15 cellular contexts compared by ENCODE assay signal in the genomic region with DNA sequence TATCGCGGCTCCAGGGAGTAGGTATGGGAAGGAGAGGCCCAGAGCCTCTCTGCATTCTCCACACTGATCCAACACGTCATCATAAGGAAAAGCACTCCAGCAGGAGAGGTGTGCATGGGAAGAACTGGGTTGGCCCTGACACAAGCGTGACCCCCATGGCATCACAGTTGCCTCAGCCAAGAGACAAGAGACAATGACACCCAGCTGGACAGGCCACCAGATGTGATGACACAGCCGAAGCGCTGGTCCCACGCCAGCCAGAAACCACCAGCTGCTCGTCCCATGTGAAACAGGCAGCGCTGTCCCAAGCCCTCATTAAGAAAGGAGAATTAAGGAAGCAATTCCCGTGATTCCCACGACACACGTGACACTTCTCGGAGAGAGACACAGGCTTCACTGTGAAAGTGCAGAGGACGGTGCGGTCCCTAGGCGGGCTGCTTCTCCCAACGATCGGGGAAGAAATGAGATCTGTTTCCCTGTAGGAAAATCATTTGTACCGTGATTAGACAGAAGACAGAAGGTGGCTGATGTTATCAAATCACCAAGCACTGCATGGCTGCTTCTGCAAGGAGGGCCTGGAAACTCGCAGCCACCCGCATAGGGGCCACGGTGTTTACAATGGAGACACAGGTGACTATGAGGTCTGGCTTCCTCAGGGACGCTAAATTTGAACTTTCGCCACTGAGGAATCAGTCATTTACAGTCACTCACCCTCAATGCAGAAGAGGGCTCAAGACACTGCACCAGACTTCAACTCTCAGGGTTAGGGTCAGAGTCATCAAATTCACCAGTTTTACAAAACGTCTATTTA.
DNase-seq lines count a peak whose midpoint lies in the region; ATAC-seq and TF ChIP-seq lines count a peak whose summit lies in the region.
"Had no signal": no experiment of that assay in that cellular context is flagged by ENCODE, and none has a peak within 500 bp of the region (broad histone marks: within the 10 kb centered on the region; RNA-seq: fewer than 3 reads in every experiment).

No MANE protein-coding gene starts in this region.

- no peak for TF ChIP-seq CTCF in SK-N-SH (IDR thresholded peaks at IDR 0.05)
- TF ChIP-seq CTCF in fibroblast of lung (conservative IDR thresholded peaks at IDR 0.05 in 1 of 2, IDR thresholded peaks at IDR 0.05 in 1 of 2; ENCODE audit: low read depth in 1 of 2, low read length in 2 of 2): no peak
- no peak for TF ChIP-seq CTCF in thyroid gland (IDR thresholded peaks at IDR 0.05)

- no peak for ATAC-seq in SK-N-SH treated with all-trans-retinoic acid at 6 μM for 48 hours
- no peak for ATAC-seq in HG02610 (IDR thresholded peaks at IDR 0.05; ENCODE audit: unreplicated experiment)
- ATAC-seq: effector memory CD8-positive, alpha-beta T cell; GM12878; HCT116 had no signal

- no peaks in the 10 kb centered on the region for H3K9me3 Mint-ChIP-seq in activated CD4-positive, alpha-beta memory T cell treated with anti-CD3 and anti-CD28 coated beads, Interleukin-2, amount 10 ng/mL, durations not matched to agents 7 days and 5 days
- H3K9me3 Mint-ChIP-seq: effector memory CD8-positive, alpha-beta T cell had no signal

- H3K9me3 ChIP-seq in SK-N-SH (no peaks in the 10 kb centered on the region), fibroblast of lung (ENCODE audit: control insufficient read depth, insufficient read depth, low read depth, low read length) (no peaks in the 10 kb centered on the region), thyroid gland (no peaks in the 10 kb centered on the region)

- no peak for TF ChIP-seq RAD21 in SK-N-SH (IDR thresholded peaks at IDR 0.05; ENCODE audit: low read length)

- H3K27me3 ChIP-seq in SK-N-SH (ENCODE audit: insufficient read depth) (no peaks in the 10 kb centered on the region), fibroblast of lung (ENCODE audit: control insufficient read depth, insufficient read depth, low read length) (no peaks in the 10 kb centered on the region), thyroid gland (no peaks in the 10 kb centered on the region)

- H3F3A ChIP-seq in SK-N-SH (replicated peaks; ENCODE audit: insufficient read depth): peaks cover 13% of the 10 kb centered on the region

- CTCF ChIA-PET in SK-N-SH (lab: Yijun Ruan, JAX): interaction anchor here (1.1 kb wide), 1 partner anchor 11 kb away, joined by 3 read pairs; no protein-coding TSS in a partner anchor
- CTCF ChIA-PET in activated CD4-positive, alpha-beta memory T cell treated with anti-CD3 and anti-CD28 coated beads, Interleukin-2, amount 10 ng/mL, durations not matched to agents 7 days and 5 days (lab: Charles Lee): no interaction called here

- DNase-seq in SK-N-SH (peak; percentile 56), fibroblast of lung (ENCODE audit: low read depth in 2 of 2) (peak; percentile 41 to 42), nucleus accumbens (lab: John Stamatoyannopoulos, UW) (peak in 53 of 56 donors; percentile 49 to 95 (median 84)), thyroid gland (peak in 1 of 2 donors; percentile 23), RPMI8226 (no peak)
- DNase-seq in activated CD4-positive, alpha-beta memory T cell treated with anti-CD3 and anti-CD28 coated beads, Interleukin-2, amount 10 ng/mL, durations not matched to agents 7 days and 5 days: no peak
- DNase-seq: effector memory CD8-positive, alpha-beta T cell; NCI-H1417 treated with DMSO at 0.1 percent for 48 hours; NCI-H748 treated with DMSO at 0.1 percent for 48 hours; WERI-Rb-1 had no signal

- intact Hi-C loops in thyroid gland (cut with DNase I): no loop called here

- H3K4me2 ChIP-seq in SK-N-SH: 0 out of 2 replicates have a peak overlapping the region, but pooled peaks have one; percentile 32
- no peak overlapping the region for H3K4me2 ChIP-seq in fibroblast of lung (ENCODE audit: extremely low read depth, insufficient read depth, low read length)

- H3K4me1 ChIP-seq in SK-N-SH (ENCODE audit: control insufficient read depth in 1 of 2, insufficient read depth in 2 of 2, low read depth in 1 of 2, low read length in 1 of 2) (peaks cover 14 to 42% of the 10 kb centered on the region in 2 experiments; a peak in 2 of 4 replicates), fibroblast of lung (ENCODE audit: control insufficient read depth, extremely low read depth, insufficient read depth, low read length) (peaks cover 5% of the 10 kb centered on the region), thyroid gland (peaks cover 45 to 46% of the 10 kb centered on the region in 2 donors)

- no peak overlapping the region for H3K27ac Mint-ChIP-seq in activated CD4-positive, alpha-beta memory T cell treated with anti-CD3 and anti-CD28 coated beads, Interleukin-2, amount 10 ng/mL, durations not matched to agents 7 days and 5 days

- TF ChIP-seq EP300 in SK-N-SH (IDR thresholded peaks at IDR 0.05; ENCODE audit: borderline replicate concordance in 1 of 2, low read depth in 1 of 2, low read length in 1 of 2): no peak

- no peak overlapping the region for H2AFZ ChIP-seq in SK-N-SH (ENCODE audit: low read depth)
- H2AFZ ChIP-seq in fibroblast of lung (ENCODE audit: low read length): no peak overlapping the region

- no peaks in the 10 kb centered on the region for H3K9me2 ChIP-seq in SK-N-SH

- H3K36me3 ChIP-seq in SK-N-SH (replicated peaks in 1 of 2; ENCODE audit: control insufficient read depth in 1 of 2, insufficient read depth in 2 of 2, low read length in 1 of 2) (no peaks in the 10 kb centered on the region), fibroblast of lung (ENCODE audit: control insufficient read depth, insufficient read depth, low read length) (no peaks in the 10 kb centered on the region), thyroid gland (no peaks in the 10 kb centered on the region)
- H3K36me3 ChIP-seq: WERI-Rb-1 had no signal

- H3K79me2 ChIP-seq in SK-N-SH (ENCODE audit: insufficient read depth) (peaks cover 69% of the 10 kb centered on the region), fibroblast of lung (ENCODE audit: control insufficient read depth, insufficient read depth, low read length) (peaks cover 31% of the 10 kb centered on the region)

- no peak for TF ChIP-seq POLR2A in thyroid gland (IDR thresholded peaks at IDR 0.05)

- peaks cover 4% of the 10 kb centered on the region for H3K27me3 Mint-ChIP-seq in activated CD4-positive, alpha-beta memory T cell treated with anti-CD3 and anti-CD28 coated beads, Interleukin-2, amount 10 ng/mL, durations not matched to agents 7 days and 5 days

- no peaks in the 10 kb centered on the region for H3K4me1 Mint-ChIP-seq in activated CD4-positive, alpha-beta memory T cell treated with anti-CD3 and anti-CD28 coated beads, Interleukin-2, amount 10 ng/mL, durations not matched to agents 7 days and 5 days

- WGBS in SK-N-SH (ENCODE audit: low lambda C conversion rate): 88% methylated on average over 23 of the region's 25 CpGs
- 78% methylated on average over 25 of the region's 25 CpGs for WGBS in thyroid gland, 2 donors

- no peaks in the 10 kb centered on the region for H3K36me3 Mint-ChIP-seq in activated CD4-positive, alpha-beta memory T cell treated with anti-CD3 and anti-CD28 coated beads, Interleukin-2, amount 10 ng/mL, durations not matched to agents 7 days and 5 days (ENCODE audit: low read depth)

- peaks cover 77% of the 10 kb centered on the region for H4K20me1 ChIP-seq in SK-N-SH (ENCODE audit: insufficient read depth)
- H4K20me1 ChIP-seq in fibroblast of lung (ENCODE audit: control insufficient read depth, extremely low read depth, insufficient read depth, low read length): no peaks in the 10 kb centered on the region

- H3K4me3 ChIP-seq in SK-N-SH (ENCODE audit: low read depth in 2 of 2, low read length in 1 of 2): no peak overlapping the region
- H3K4me3 ChIP-seq in fibroblast of lung (replicated peaks in 1 of 4; ENCODE audit: control extremely low read depth in 1 of 4, insufficient read depth in 1 of 4, low read depth in 3 of 4, low read length in 4 of 4): no peak overlapping the region
- H3K4me3 ChIP-seq in thyroid gland (replicated peaks in 1 of 3): no peak overlapping the region
- H3K4me3 ChIP-seq: GM12878, skin epidermis had no signal

- H3K4me3 Mint-ChIP-seq in activated CD4-positive, alpha-beta memory T cell treated with anti-CD3 and anti-CD28 coated beads, Interleukin-2, amount 10 ng/mL, durations not matched to agents 7 days and 5 days: no peak overlapping the region
- H3K4me3 Mint-ChIP-seq: effector memory CD8-positive, alpha-beta T cell had no signal

- POLR2A ChIA-PET in SK-N-SH (lab: Yijun Ruan, JAX): no interaction called here
- POLR2A ChIA-PET in activated CD4-positive, alpha-beta memory T cell treated with anti-CD3 and anti-CD28 coated beads, Interleukin-2, amount 10 ng/mL, durations not matched to agents 7 days and 5 days (lab: Charles Lee): no interaction called here

- H3K27ac ChIP-seq in SK-N-SH (ENCODE audit: low read depth in 2 of 2, low read length in 1 of 2) (peak overlapping the region in 1 of 2 experiments; percentile 8; a peak in 1 of 4 replicates), fibroblast of lung (ENCODE audit: insufficient read depth, low read length) (no peak overlapping the region), thyroid gland (peak overlapping the region; percentile 73 to 84 (median 76))
- H3K27ac ChIP-seq: WERI-Rb-1 had no signal

- H3K9ac ChIP-seq in SK-N-SH: no peak overlapping the region
- H3K9ac ChIP-seq in fibroblast of lung (ENCODE audit: insufficient read depth, low read length): no peak overlapping the region

TF ChIP-seq in SK-N-SH, 30 proteins besides CTCF, POLR2A, EP300 and RAD21:
- no peak for TF ChIP-seq NFIC (IDR thresholded peaks at IDR 0.05; ENCODE audit: borderline replicate concordance)
- TF ChIP-seq MXI1 (IDR thresholded peaks at IDR 0.05; ENCODE audit: low read depth, low read length): 0 out of 2 replicates have a peak, but pooled peaks have one; percentile 39

TF ChIP-seq in SK-N-SH treated with all-trans-retinoic acid at 6 μM for 48 hours, 23 proteins besides CTCF, POLR2A, EP300 and RAD21:
- TF ChIP-seq OSR1 (CRISPR knock-in tag; IDR thresholded peaks at IDR 0.05): no peak
TF ChIP-seq in SK-N-SH treated with all-trans-retinoic acid at 6 μM for 48 hours: peak in this region for 0.

Comparison
In these comparisons a context has a peak if more than half of its experiments do, and no peak if none do; other contexts are left out.
1. DNase-seq: peak in SK-N-SH (single experiment), fibroblast of lung (2 of 2) and nucleus accumbens (53 of 56); none in activated CD4-positive, alpha-beta memory T cell treated with anti-CD3 and anti-CD28 coated beads, Interleukin-2, amount 10 ng/mL, durations not matched to agents 7 days and 5 days (single experiment) and RPMI8226 (single experiment).